In the genomic region with DNA sequence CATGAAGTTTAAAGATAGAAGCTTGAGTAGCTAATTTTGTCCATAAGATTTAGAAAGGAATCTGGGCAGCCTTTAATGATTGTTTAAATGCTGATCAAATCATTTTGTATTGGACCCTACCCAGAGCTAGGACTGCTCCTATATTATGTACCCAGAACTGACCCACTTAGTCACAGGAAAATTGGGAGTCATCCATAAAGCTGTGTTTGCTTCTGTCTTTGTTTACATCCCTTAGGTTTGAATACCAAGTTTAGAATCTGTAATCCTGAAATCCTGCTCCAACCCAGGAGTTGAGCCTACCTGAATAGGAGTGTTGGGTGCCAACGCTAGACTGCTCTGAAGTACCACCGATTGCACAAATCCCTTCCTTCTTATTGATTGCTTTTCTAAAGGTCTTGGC, we compare ENCODE assay signal across 22 cellular contexts. TPM values are rescaled to one million over a fixed set of nuclear protein-coding genes. Genes with fewer than 3 reads are reported as not detected.
"Had no signal": no experiment of that assay in that cellular context is flagged by ENCODE, and none has a peak within 500 bp of the region (broad histone marks: within the 10 kb centered on the region; RNA-seq: fewer than 3 reads in every experiment).

No MANE protein-coding gene starts in this region.

- ATAC-seq: foreskin keratinocyte had no signal

- H3K4me3 ChIP-seq: ascending aorta, coronary artery, left ventricle myocardium inferior, neural progenitor cell, prostate gland, right atrium auricular region had no signal

- H3K4me1 ChIP-seq: ascending aorta, foreskin keratinocyte, left ventricle myocardium inferior, neural progenitor cell, right atrium auricular region had no signal

- H3K27me3 Mint-ChIP-seq: activated CD4-positive, alpha-beta memory T cell treated with anti-CD3 and anti-CD28 coated beads, Interleukin-2, amount 10 ng/mL, durations not matched to agents 7 days and 5 days had no signal

- H3K9me3 ChIP-seq: ascending aorta, left ventricle myocardium inferior, prostate gland, right atrium auricular region had no signal

- H3K27ac Mint-ChIP-seq: neural progenitor cell had no signal

- H3K27me3 ChIP-seq: ascending aorta, neural progenitor cell, right atrium auricular region had no signal

- H3K36me3 Mint-ChIP-seq: neural progenitor cell had no signal

- DNase-seq: activated CD4-positive, alpha-beta memory T cell treated with anti-CD3 and anti-CD28 coated beads, Interleukin-2, amount 10 ng/mL, durations not matched to agents 7 days and 5 days; activated CD4-positive, alpha-beta T cell treated with anti-CD3 and anti-CD28 coated beads for 1 hour; activated gamma-delta T cell treated with Interleukin-2 at 50 U/mL for 16 hours; foreskin keratinocyte; hippocampal formation; left ventricle myocardium inferior; mammary epithelial cell; midbrain; stimulated activated CD4-positive, alpha-beta T cell treated with anti-CD3 and anti-CD28 coated beads, Interleukin-2, amount 100 ng/mL, for 24 hours; stimulated activated naive CD8-positive, alpha-beta T cell treated with anti-CD3 and anti-CD28 coated beads, Interleukin-15, Interleukin-2, amounts not matched to agents 100 U/mL and 50 U/mL, for 24 hours; T-helper 2 cell; WERI-Rb-1 had no signal

- H3K4me3 Mint-ChIP-seq: activated CD4-positive, alpha-beta memory T cell treated with anti-CD3 and anti-CD28 coated beads, Interleukin-2, amount 10 ng/mL, durations not matched to agents 7 days and 5 days; neural progenitor cell had no signal

- H3K27ac ChIP-seq: ascending aorta, coronary artery, foreskin keratinocyte, left ventricle myocardium inferior, neural progenitor cell, right atrium auricular region, WERI-Rb-1 had no signal

- H3K36me3 ChIP-seq: ascending aorta, left ventricle myocardium inferior, neural progenitor cell, prostate gland, right atrium auricular region, WERI-Rb-1 had no signal

- H3K9me3 Mint-ChIP-seq: activated CD4-positive, alpha-beta memory T cell treated with anti-CD3 and anti-CD28 coated beads, Interleukin-2, amount 10 ng/mL, durations not matched to agents 7 days and 5 days; activated T-helper 1 cell treated with anti-CD3 and anti-CD28 coated beads, Interleukin-12 subunit alpha, Interleukin-12 subunit beta, Interleukin-2, Interleukin-4 antibody, amounts not matched to agents 30 ng/mL and 10 ng/mL and 1 ng/mL, durations not matched to agents 14 hours and 24 hours and 36 hours had no signal

RNA-seq across cellular contexts. Expression of a gene that starts 23.8 kb away (rescaled TPM):
- total RNA-seq: osteocyte had no signal

RNA-seq across cellular contexts. Expression of a gene that starts 53.4 kb away (rescaled TPM):
- total RNA-seq: activated CD4-positive, alpha-beta memory T cell treated with anti-CD3 and anti-CD28 coated beads, Interleukin-2, amount 10 ng/mL, durations not matched to agents 7 days and 5 days; activated T-helper 1 cell treated with anti-CD3 and anti-CD28 coated beads, Interleukin-12 subunit alpha, Interleukin-12 subunit beta, Interleukin-2, Interleukin-4 antibody, amounts not matched to agents 30 ng/mL and 10 ng/mL and 1 ng/mL, durations not matched to agents 14 hours and 24 hours and 36 hours; ascending aorta; epithelial cell of proximal tubule; fibroblast of lung; foreskin keratinocyte; left ventricle myocardium inferior; mammary epithelial cell; osteocyte; right atrium auricular region; temporal lobe had no signal

RNA-seq across cellular contexts. Expression of a gene that starts 53.5 kb away (rescaled TPM):
- total RNA-seq: ascending aorta, epithelial cell of proximal tubule, foreskin keratinocyte, left ventricle myocardium inferior, mammary epithelial cell, osteocyte, right atrium auricular region had no signal
